Comparison of ENCODE assay signal across 9 cellular contexts in the genomic region with DNA sequence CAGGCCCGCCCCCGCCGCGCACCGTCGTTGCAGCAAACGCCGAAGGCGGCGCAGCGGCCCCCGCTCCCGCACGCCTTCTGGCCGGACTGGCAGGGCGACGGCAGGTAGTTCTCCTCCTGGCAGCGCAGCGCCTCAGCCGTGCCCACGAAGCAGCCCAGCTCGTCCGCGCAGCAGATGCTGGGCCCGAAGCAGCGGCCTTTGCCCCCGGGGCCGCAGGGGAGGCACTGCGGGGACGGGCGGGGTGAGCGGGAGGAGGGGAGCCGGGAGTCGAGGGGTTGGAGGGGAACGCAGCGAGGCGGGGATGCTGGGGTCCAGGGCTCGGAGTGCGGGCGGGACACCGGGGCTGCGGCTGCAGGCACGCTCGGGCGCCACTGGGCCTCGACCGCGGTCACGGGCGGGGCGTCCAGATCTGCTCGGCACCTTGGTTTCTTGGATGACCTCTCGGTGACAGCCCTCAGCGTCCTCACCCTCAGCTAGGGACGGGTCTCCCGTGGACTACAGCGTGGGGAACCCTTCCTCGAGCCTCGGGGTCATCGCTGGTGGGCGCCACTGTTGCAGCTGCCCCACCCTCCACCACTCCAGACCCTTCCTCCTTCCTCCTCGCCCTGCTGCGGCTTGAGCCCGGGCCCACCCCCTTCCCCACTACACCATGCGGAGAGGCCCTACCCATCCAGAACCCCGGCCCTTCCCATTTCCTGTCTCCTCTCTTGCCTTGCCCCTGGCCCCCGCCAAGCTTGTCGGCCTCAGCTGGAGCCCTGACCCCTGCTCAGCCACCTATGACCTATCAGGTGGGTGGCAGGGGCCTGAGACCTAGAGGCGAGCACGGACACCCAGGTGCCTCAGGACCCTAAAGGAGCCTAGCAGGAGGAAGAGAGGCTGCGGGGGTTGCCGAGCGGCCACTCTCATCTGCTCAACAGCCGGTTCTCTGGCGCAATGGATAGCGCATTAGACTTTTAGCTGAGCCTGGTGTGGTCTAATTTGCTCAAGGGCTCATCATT. TPM values are rescaled to one million over a fixed set of nuclear protein-coding genes. Genes with fewer than 3 reads are reported as not detected.
DNase-seq lines count a peak whose midpoint lies in the region; ATAC-seq and TF ChIP-seq lines count a peak whose summit lies in the region.
"Had no signal": no experiment of that assay in that cellular context is flagged by ENCODE, and none has a peak within 500 bp of the region (broad histone marks: within the 10 kb centered on the region; RNA-seq: fewer than 3 reads in every experiment).

No MANE protein-coding gene starts in this region.

- no peaks in the 10 kb centered on the region for H3K36me3 Mint-ChIP-seq in nephron (ENCODE audit: low read depth)

- H3K27ac ChIP-seq in duodenal mucosa (ENCODE audit: low read depth, low read length): no peak overlapping the region
- no peak overlapping the region for H3K27ac ChIP-seq in mammary epithelial cell (ENCODE audit: insufficient read depth, low read depth, low read length)
- H3K27ac ChIP-seq: ovary had no signal

- H3K27me3 Mint-ChIP-seq in nephron (ENCODE audit: low read depth): peaks cover 74% of the 10 kb centered on the region

- H3K36me3 ChIP-seq in ES-I3 (ENCODE audit: insufficient read depth, low read length) (no peaks in the 10 kb centered on the region), duodenal mucosa (ENCODE audit: control insufficient read depth in 1 of 2, insufficient read depth in 2 of 2, low read length in 2 of 2) (no peaks in the 10 kb centered on the region), mammary epithelial cell (ENCODE audit: insufficient read depth, low read length) (no peaks in the 10 kb centered on the region)
- H3K36me3 ChIP-seq: ovary had no signal

- H3K9ac ChIP-seq in ES-I3 (ENCODE audit: low read depth, low read length): peak overlapping the region; percentile 37; the same call in 1 of the 2 replicates
- H3K9ac ChIP-seq in duodenal mucosa (ENCODE audit: low read depth in 1 of 2, low read length in 2 of 2): no peak overlapping the region
- no peak overlapping the region for H3K9ac ChIP-seq in mammary epithelial cell (ENCODE audit: insufficient read depth, low read length)

- no TSS peak for BruUV-seq in mammary epithelial cell (replicated peaks; lab: Mats Ljungman, UMichigan)

- 92% methylated on average over 15 of the region's 76 CpGs for WGBS in mammary epithelial cell (ENCODE audit: low coverage, missing lambda C conversion rate)

- ATAC-seq in GM21381 (IDR thresholded peaks at IDR 0.05; ENCODE audit: unreplicated experiment): no peak

- H3K9me3 Mint-ChIP-seq in nephron: no peaks in the 10 kb centered on the region

- H3K4me3 ChIP-seq in duodenal mucosa (ENCODE audit: low read depth in 1 of 2, low read length in 2 of 2) (peak overlapping the region; percentile 22 to 28), mammary epithelial cell (replicated peaks in 1 of 3; ENCODE audit: insufficient read depth in 1 of 3, low read depth in 2 of 3, low read length in 3 of 3) (no peak overlapping the region)
- H3K4me3 ChIP-seq: ovary had no signal

- intact Hi-C loops in mammary epithelial cell (cut with micrococcal nuclease): no loop called here

- H4K20me1 ChIP-seq in mammary epithelial cell (ENCODE audit: insufficient read depth, low read length): no peaks in the 10 kb centered on the region

- no peak overlapping the region for H2AFZ ChIP-seq in mammary epithelial cell (ENCODE audit: low read depth, low read length)

- H3K4me2 ChIP-seq in mammary epithelial cell (ENCODE audit: insufficient read depth, low read depth, low read length): no peak overlapping the region

- peak overlapping the region; percentile 19 to 74 (median 43) for H3K4me3 Mint-ChIP-seq in nephron

- H3K4me1 Mint-ChIP-seq in nephron: no peaks in the 10 kb centered on the region

- H3K9me3 ChIP-seq in ES-I3 (ENCODE audit: control insufficient read depth, insufficient read depth, low read length): no peaks in the 10 kb centered on the region
- no peaks in the 10 kb centered on the region for H3K9me3 ChIP-seq in duodenal mucosa (ENCODE audit: control insufficient read depth in 1 of 2, low read length in 2 of 2)
- H3K9me3 ChIP-seq in mammary epithelial cell (replicated peaks; ENCODE audit: insufficient read depth, low read length): no peaks in the 10 kb centered on the region
- H3K9me3 ChIP-seq: ovary had no signal

- no peak overlapping the region for H3K27ac Mint-ChIP-seq in nephron

- CTCF ChIA-PET in mammary epithelial cell (lab: Charles Lee; ENCODE audit: low non-redundant PET): no interaction called here

- H3K27me3 ChIP-seq in duodenal mucosa (ENCODE audit: control insufficient read depth in 1 of 2, insufficient read depth in 2 of 2, low read length in 2 of 2) (peaks cover 33 to 37% of the 10 kb centered on the region in 2 donors), mammary epithelial cell (ENCODE audit: insufficient read depth, low read length) (peaks cover 24% of the 10 kb centered on the region)
- H3K27me3 ChIP-seq: ovary had no signal

- in situ Hi-C loops in mammary epithelial cell (cut with MboI; ENCODE audit: low sequenced_read_pairs in 2 of 2) (no loop called here), ACHN (cut with HindIII; ENCODE audit: low pct_ligation_motif_present, low pct_unique_long_range_greater_than_20kb, low sequenced_read_pairs) (no loop called here)

- no peaks in the 10 kb centered on the region for H3K79me2 ChIP-seq in mammary epithelial cell (ENCODE audit: insufficient read depth, low read length)

- no peak for TF ChIP-seq CTCF in nephron (IDR thresholded peaks at IDR 0.05; ENCODE audit: unreplicated experiment in 3 of 3)
- no peak for TF ChIP-seq CTCF in mammary epithelial cell (conservative IDR thresholded peaks at IDR 0.05 in 1 of 2, IDR thresholded peaks at IDR 0.05 in 1 of 2; ENCODE audit: extremely low read depth in 1 of 2, insufficient read depth in 1 of 2, low read depth in 1 of 2, low read length in 2 of 2)

- dilution Hi-C loops in mammary epithelial cell (cut with HindIII; ENCODE audit: low sequenced_read_pairs): no loop called here

- DNase-seq in 8988T (peak; percentile 5), DMS79 treated with DMSO at 0.1 percent for 48 hours (lab: John Stamatoyannopoulos, UW) (no peak), mammary epithelial cell (no peak), ACHN (no peak)
- DNase-seq: ovary had no signal

- no peaks in the 10 kb centered on the region for H3K4me1 ChIP-seq in ES-I3 (ENCODE audit: insufficient read depth, low read length)
- no peaks in the 10 kb centered on the region for H3K4me1 ChIP-seq in duodenal mucosa (ENCODE audit: control insufficient read depth in 1 of 2, insufficient read depth in 2 of 2, low read length in 2 of 2)
- no peaks in the 10 kb centered on the region for H3K4me1 ChIP-seq in mammary epithelial cell (ENCODE audit: insufficient read depth, low read length)

RNA-seq across cellular contexts. Expression of gene AVP, which starts 1.3 kb away (rescaled TPM):
- total RNA-seq in mammary epithelial cell: not detected
- polyA plus RNA-seq in mammary epithelial cell: not detected
- not detected for polyA minus RNA-seq in mammary epithelial cell
- total RNA-seq: ovary had no signal
- polyA plus RNA-seq: ovary had no signal

RNA-seq across cellular contexts. Expression of gene OXT, which starts 11.8 kb away (rescaled TPM):
- not detected for total RNA-seq in mammary epithelial cell
- polyA plus RNA-seq in mammary epithelial cell: not detected
- not detected for polyA minus RNA-seq in mammary epithelial cell

RNA-seq across cellular contexts. Expression of gene MRPS26, which starts 37.4 kb away (rescaled TPM):
- 10 to 100 TPM; 25.3 to 54.7 TPM for total RNA-seq in mammary epithelial cell
- polyA plus RNA-seq in mammary epithelial cell: 55.9 TPM
- 3.5 TPM for polyA minus RNA-seq in mammary epithelial cell

RNA-seq across cellular contexts. Expression of gene GNRH2, which starts 39.8 kb away (rescaled TPM):
- total RNA-seq in mammary epithelial cell: under 1 TPM in 1 of 2 donors, not detected in 1; 0.42 TPM
- not detected for polyA plus RNA-seq in mammary epithelial cell
- not detected for polyA minus RNA-seq in mammary epithelial cell

Comparison
In these comparisons a context has a peak if more than half of its experiments do, and no peak if none do; other contexts are left out.
1. H3K4me3 ChIP-seq: peak in duodenal mucosa (2 of 2); none in mammary epithelial cell (0 of 3).